ENCODE assay signal across 8 cellular contexts in the genomic region with DNA sequence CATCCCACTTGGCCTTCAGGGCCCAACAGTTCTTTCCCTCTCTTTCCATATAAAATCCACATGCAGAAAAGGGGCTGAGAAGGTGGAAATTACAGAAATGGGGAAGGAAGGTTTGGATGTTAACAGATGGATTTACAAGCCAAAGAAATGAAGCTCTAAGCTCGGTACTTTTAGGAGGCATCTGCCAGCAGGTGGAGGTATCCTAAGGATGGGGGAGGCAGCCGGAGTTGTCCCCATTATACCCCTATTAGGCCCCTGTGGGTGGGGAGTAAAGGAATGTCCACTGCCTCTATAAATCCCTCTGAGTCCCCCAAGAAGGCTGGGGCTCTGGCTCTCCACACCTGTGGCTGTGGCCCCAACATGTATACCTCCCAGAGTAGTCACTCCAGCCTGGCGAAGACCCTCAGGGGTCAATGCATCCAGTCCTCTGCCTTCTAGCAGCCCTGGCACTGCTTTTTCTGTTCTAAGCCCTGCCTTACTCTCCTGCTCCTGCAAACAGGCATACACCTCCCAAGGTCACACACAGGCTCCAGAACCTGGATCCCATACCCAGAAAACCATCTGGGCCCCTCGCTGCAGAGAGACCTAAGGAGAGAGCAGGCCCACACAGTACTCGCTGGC. TPM values are rescaled to one million over a fixed set of nuclear protein-coding genes. Genes with fewer than 3 reads are reported as not detected.
DNase-seq lines count a peak whose midpoint lies in the region; ATAC-seq, FAIRE-seq and TF ChIP-seq lines count a peak whose summit lies in the region.

No MANE protein-coding gene starts in this region.

- H3K79me1 ChIP-seq in IMR-90 (ENCODE audit: low read depth in 1 of 2, low read length in 2 of 2): peaks cover 0 to 4% of the 10 kb centered on the region in 2 experiments; a peak in 2 of 4 replicates

- dilution Hi-C loops in IMR-90 (cut with HindIII; ENCODE audit: low sequenced_read_pairs, unreplicated experiment): no loop called here

- no peak overlapping the region for H3K56ac ChIP-seq in IMR-90 (ENCODE audit: extremely low read depth, insufficient read depth, low read length)

- peak overlapping the region; percentile 97 for H3K4me2 ChIP-seq in IMR-90 (ENCODE audit: low read depth, low read length)

- no peaks in the 10 kb centered on the region for H3K27me3 Mint-ChIP-seq in CD8-positive, alpha-beta T cell (ENCODE audit: low read depth)
- H3K27me3 Mint-ChIP-seq in naive thymus-derived CD8-positive, alpha-beta T cell: peaks cover 0 to 2% (median 0%) of the 10 kb centered on the region in 5 donors

- H3K27me3 ChIP-seq in CD8-positive, alpha-beta T cell (ENCODE audit: insufficient read depth, low read length): no peaks in the 10 kb centered on the region
- peaks cover 12% of the 10 kb centered on the region for H3K27me3 ChIP-seq in IMR-90 (ENCODE audit: control insufficient read depth, insufficient read depth, low read length)

- peak overlapping the region; percentile 91 for H3K4me3 Mint-ChIP-seq in CD8-positive, alpha-beta T cell
- peak overlapping the region; percentile 60 to 95 (median 89) for H3K4me3 Mint-ChIP-seq in naive thymus-derived CD8-positive, alpha-beta T cell

- peak overlapping the region; percentile 81 for H3K4me3 ChIP-seq in CD8-positive, alpha-beta T cell (ENCODE audit: low read depth, low read length)
- H3K4me3 ChIP-seq in IMR-90 (ENCODE audit: insufficient read depth, low read depth, low read length) (peak overlapping the region; percentile 63), astrocyte of the cerebellum (ENCODE audit: low read depth, low read length) (peak overlapping the region; percentile 59)

- H3K4me1 ChIP-seq in CD8-positive, alpha-beta T cell (ENCODE audit: insufficient read depth, low read length): peaks cover 20% of the 10 kb centered on the region
- H3K4me1 ChIP-seq in IMR-90 (ENCODE audit: control insufficient read depth, insufficient read depth, low read length): peaks cover 3% of the 10 kb centered on the region; the same call in 1 of the 2 replicates

- H2BK5ac ChIP-seq in IMR-90 (ENCODE audit: low read depth, low read length, poor library complexity, severe bottlenecking): no peak overlapping the region

- H2AFZ ChIP-seq in IMR-90 (replicated peaks; ENCODE audit: low read length, poor library complexity): peak overlapping the region; percentile 18

- no TSS peak for BruUV-seq in IMR-90 (replicated peaks; lab: Mats Ljungman, UMichigan)

- H4K5ac ChIP-seq in IMR-90 (ENCODE audit: low read depth, low read length): no peak overlapping the region

- H2BK15ac ChIP-seq in IMR-90 (ENCODE audit: low read depth, low read length): no peak overlapping the region

- no peak overlapping the region for H4K8ac ChIP-seq in IMR-90 (ENCODE audit: low read depth in 2 of 2, low read length in 2 of 2)

- ATAC-seq in CD8-positive, alpha-beta T cell: no peak
- ATAC-seq in IMR-90 (ENCODE audit: low read depth) (no peak), HG03521 (IDR thresholded peaks at IDR 0.05; ENCODE audit: unreplicated experiment) (no peak)
- ATAC-seq in naive thymus-derived CD8-positive, alpha-beta T cell: no peak

- H4K91ac ChIP-seq in IMR-90 (ENCODE audit: insufficient read depth, low read depth, low read length): no peak overlapping the region

- no peak overlapping the region for H3K23ac ChIP-seq in IMR-90 (ENCODE audit: low read depth, low read length)

- no peaks in the 10 kb centered on the region for H3K9me1 ChIP-seq in IMR-90 (ENCODE audit: insufficient read depth, low read length)

- no peak overlapping the region for H2AK9ac ChIP-seq in IMR-90 (replicated peaks; ENCODE audit: low read depth, low read length, poor library complexity)

- no peaks in the 10 kb centered on the region for H3K9me3 ChIP-seq in CD8-positive, alpha-beta T cell (ENCODE audit: low read length)
- H3K9me3 ChIP-seq in IMR-90 (ENCODE audit: control insufficient read depth, insufficient read depth, low read length): no peaks in the 10 kb centered on the region

- DNase-seq in CD8-positive, alpha-beta T cell: no peak
- DNase-seq in IMR-90 (no peak), astrocyte of the cerebellum (ENCODE audit: low read depth) (no peak), DMS153 (lab: John Stamatoyannopoulos, UW) (no peak), RCC 7860 (ENCODE audit: low spot score) (no peak)
- DNase-seq in naive thymus-derived CD8-positive, alpha-beta T cell: no peak
- DNase-seq in stimulated activated CD4-positive, alpha-beta T cell treated with anti-CD3 and anti-CD28 coated beads, Interleukin-4, amount 100 ng/mL, for 1 hour: no peak

- peak overlapping the region; percentile 75 for H3K27ac Mint-ChIP-seq in CD8-positive, alpha-beta T cell
- H3K27ac Mint-ChIP-seq in naive thymus-derived CD8-positive, alpha-beta T cell: peak overlapping the region in 9 of 10 donors; percentile 50 to 93 (median 83)

- H2BK120ac ChIP-seq in IMR-90 (ENCODE audit: low read depth, low read length): no peak overlapping the region

- H2AK5ac ChIP-seq in IMR-90 (ENCODE audit: low read depth, low read length): no peak overlapping the region

- H4K20me1 ChIP-seq in IMR-90 (ENCODE audit: insufficient read depth, low read length): no peaks in the 10 kb centered on the region

- no peaks in the 10 kb centered on the region for H3K9me3 Mint-ChIP-seq in CD8-positive, alpha-beta T cell
- no peaks in the 10 kb centered on the region for H3K9me3 Mint-ChIP-seq in naive thymus-derived CD8-positive, alpha-beta T cell

- FAIRE-seq in RCC 7860 (lab: Jason Lieb, UNC): no peak

- TF ChIP-seq RAD21 in IMR-90 (IDR thresholded peaks at IDR 0.05; ENCODE audit: low read length): no peak

- WGBS in IMR-90 (ENCODE audit: extremely low coverage in 2 of 2, insufficient read length in 1 of 2), 2 experiments: no CpG with 5 or more reads among the region's 5 CpGs

- peaks cover 6% of the 10 kb centered on the region for H3K36me3 Mint-ChIP-seq in CD8-positive, alpha-beta T cell
- peaks cover 0 to 6% (median under 1%) of the 10 kb centered on the region in 3 donors for H3K36me3 Mint-ChIP-seq in naive thymus-derived CD8-positive, alpha-beta T cell

- CTCF ChIA-PET in CD8-positive, alpha-beta T cell (lab: Charles Lee): no interaction called here
- CTCF ChIA-PET in IMR-90 (lab: Yijun Ruan, JAX): no interaction called here

- H3K4me1 Mint-ChIP-seq in CD8-positive, alpha-beta T cell (ENCODE audit: low read depth): peaks cover 24% of the 10 kb centered on the region
- peaks cover 28 to 47% (median 34%) of the 10 kb centered on the region in 4 donors for H3K4me1 Mint-ChIP-seq in naive thymus-derived CD8-positive, alpha-beta T cell

- intact Hi-C loops in CD8-positive, alpha-beta T cell (cut with DNase I, micrococcal nuclease): loop anchor here in 1 of 2 experiments (10.0 kb wide), 1 partner anchor 452 kb away; the partner anchor contains the start of gene TPRKB
- intact Hi-C loops in IMR-90 (cut with micrococcal nuclease): no loop called here

- no peak overlapping the region for H3K14ac ChIP-seq in IMR-90 (replicated peaks; ENCODE audit: low read depth, low read length)

- H3K9ac ChIP-seq in IMR-90 (ENCODE audit: low read depth, low read length): no peak overlapping the region

- H3K27ac ChIP-seq in CD8-positive, alpha-beta T cell (ENCODE audit: low read depth, low read length): no peak overlapping the region
- no peak overlapping the region for H3K27ac ChIP-seq in IMR-90 (ENCODE audit: insufficient read depth, low read length)

- POLR2A ChIA-PET in CD8-positive, alpha-beta T cell (lab: Charles Lee): no interaction called here
- POLR2A ChIA-PET in IMR-90 (lab: Charles Lee; ENCODE audit: unreplicated experiment): no interaction called here
- POLR2A ChIA-PET in naive thymus-derived CD8-positive, alpha-beta T cell (lab: Charles Lee): interaction anchor here (0.8 kb wide), 1 partner anchor 12 kb away, joined by 3 read pairs; no protein-coding TSS in a partner anchor

- H3K4ac ChIP-seq in IMR-90 (ENCODE audit: low read depth, low read length): no peak overlapping the region

- no peaks in the 10 kb centered on the region for H3K36me3 ChIP-seq in CD8-positive, alpha-beta T cell (ENCODE audit: insufficient read depth, low read length)
- no peaks in the 10 kb centered on the region for H3K36me3 ChIP-seq in IMR-90 (ENCODE audit: control insufficient read depth, insufficient read depth, low read length)

- no peak overlapping the region for H2BK20ac ChIP-seq in IMR-90 (ENCODE audit: low read depth, low read length)

- no peak for TF ChIP-seq CTCF in CD8-positive, alpha-beta T cell (IDR thresholded peaks at IDR 0.05)
- TF ChIP-seq CTCF in IMR-90 (conservative IDR thresholded peaks at IDR 0.05; ENCODE audit: low read depth, low read length) (no peak), astrocyte of the cerebellum (IDR thresholded peaks at IDR 0.05; ENCODE audit: low read depth, low read length, missing control alignments) (no peak)

- in situ Hi-C loops in IMR-90 (cut with MboI; ENCODE audit: low sequenced_read_pairs) (no loop called here), astrocyte of the cerebellum (cut with HindIII; ENCODE audit: low sequenced_read_pairs) (no loop called here)

- no peak overlapping the region for H3K18ac ChIP-seq in IMR-90 (ENCODE audit: low read depth, low read length)

- TF ChIP-seq POLR2A in IMR-90 (IDR thresholded peaks at IDR 0.05; ENCODE audit: low read depth, low read length): no peak

RNA-seq across cellular contexts. Expression of gene FBXO41, which starts 1.2 kb away (rescaled TPM):
- 10 to 100 TPM; 22.1 to 23.6 TPM for total RNA-seq in CD8-positive, alpha-beta T cell
- 0.54 and 0.83 TPM in 2 replicates for total RNA-seq in IMR-90 (2012; rRNA removed)
- polyA plus RNA-seq in IMR-90 (2012; rRNA removed): 3.4 and 3.7 TPM in 2 replicates
- polyA plus RNA-seq in IMR-90 (2012; cell fraction: cytosol; rRNA removed): 1.5 and 2.1 TPM in 2 replicates
- polyA plus RNA-seq in IMR-90 (2012; cell fraction: nucleus; rRNA removed; ENCODE audit: low replicate concordance): 13.6 and 17.8 TPM in 2 replicates
- 10 to 100 TPM; 26.5 to 28.0 TPM for total RNA-seq in naive thymus-derived CD8-positive, alpha-beta T cell
- 1 to 10 TPM; 1.0 to 2.7 (median 1.8) TPM for polyA plus RNA-seq in naive thymus-derived CD8-positive, alpha-beta T cell

RNA-seq across cellular contexts. Expression of gene EGR4, which starts 10.3 kb away (rescaled TPM):
- under 1 TPM; 0.14 to 0.22 TPM for total RNA-seq in CD8-positive, alpha-beta T cell
- total RNA-seq in IMR-90 (2012; rRNA removed): not detected in 2 replicates
- not detected in 2 replicates for polyA plus RNA-seq in IMR-90 (2012; rRNA removed)
- 0.14 TPM in 2 replicates for polyA plus RNA-seq in IMR-90 (2012; cell fraction: cytosol; rRNA removed)
- polyA plus RNA-seq in IMR-90 (2012; cell fraction: nucleus; rRNA removed; ENCODE audit: low replicate concordance): 0.30 and 0.76 TPM in 2 replicates
- total RNA-seq in naive thymus-derived CD8-positive, alpha-beta T cell: not detected
- polyA plus RNA-seq in naive thymus-derived CD8-positive, alpha-beta T cell: not detected

RNA-seq across cellular contexts. Expression of gene CCT7, which starts 48.9 kb away (rescaled TPM):
- total RNA-seq in CD8-positive, alpha-beta T cell: 10 to 100 TPM; 93.1 to 96.3 TPM
- total RNA-seq in IMR-90 (2012; rRNA removed): 557 and 575 TPM in 2 replicates
- polyA plus RNA-seq in IMR-90 (2012; rRNA removed): 321 and 329 TPM in 2 replicates
- 226 and 323 TPM in 2 replicates for polyA plus RNA-seq in IMR-90 (2012; cell fraction: cytosol; rRNA removed)
- polyA plus RNA-seq in IMR-90 (2012; cell fraction: nucleus; rRNA removed; ENCODE audit: low replicate concordance): 107 and 114 TPM in 2 replicates
- total RNA-seq in naive thymus-derived CD8-positive, alpha-beta T cell: 100 to 1,000 TPM; 206 to 217 TPM
- 100 to 1,000 TPM; 294 to 306 (median 299) TPM for polyA plus RNA-seq in naive thymus-derived CD8-positive, alpha-beta T cell

RNA-seq across cellular contexts. Expression of gene PRADC1, which starts 50.0 kb away (rescaled TPM):
- total RNA-seq in CD8-positive, alpha-beta T cell: 1 to 10 TPM; 2.4 to 3.4 TPM
- 13.1 and 14.4 TPM in 2 replicates for total RNA-seq in IMR-90 (2012; rRNA removed)
- polyA plus RNA-seq in IMR-90 (2012; rRNA removed): 18.4 and 23.1 TPM in 2 replicates
- polyA plus RNA-seq in IMR-90 (2012; cell fraction: cytosol; rRNA removed): 18.4 and 22.8 TPM in 2 replicates
- polyA plus RNA-seq in IMR-90 (2012; cell fraction: nucleus; rRNA removed; ENCODE audit: low replicate concordance): 5.8 and 9.0 TPM in 2 replicates
- 10 to 100 TPM in 1 of 2 experiments, 1 to 10 TPM in 1; 7.8 to 10.7 TPM for total RNA-seq in naive thymus-derived CD8-positive, alpha-beta T cell
- 10 to 100 TPM; 26.1 to 38.8 (median 27.6) TPM for polyA plus RNA-seq in naive thymus-derived CD8-positive, alpha-beta T cell

Comparison
In these comparisons a context has a peak if more than half of its experiments do, and no peak if none do; other contexts are left out.
1. RNA of gene FBXO41, which starts 1.2 kb away (total RNA-seq): 26.5 to 28.0 TPM in naive thymus-derived CD8-positive, alpha-beta T cell and 22.1 to 23.6 TPM in CD8-positive, alpha-beta T cell; 0.54 to 0.83 TPM in IMR-90; every median in the first group is over 10 times any median in the second.
2. Peak in every context shown above with its lines, with median percentiles within 50 percentile points of each other: H3K4me3 ChIP-seq.